Comparison of ENCODE assay signal across 15 cellular contexts in the genomic region with DNA sequence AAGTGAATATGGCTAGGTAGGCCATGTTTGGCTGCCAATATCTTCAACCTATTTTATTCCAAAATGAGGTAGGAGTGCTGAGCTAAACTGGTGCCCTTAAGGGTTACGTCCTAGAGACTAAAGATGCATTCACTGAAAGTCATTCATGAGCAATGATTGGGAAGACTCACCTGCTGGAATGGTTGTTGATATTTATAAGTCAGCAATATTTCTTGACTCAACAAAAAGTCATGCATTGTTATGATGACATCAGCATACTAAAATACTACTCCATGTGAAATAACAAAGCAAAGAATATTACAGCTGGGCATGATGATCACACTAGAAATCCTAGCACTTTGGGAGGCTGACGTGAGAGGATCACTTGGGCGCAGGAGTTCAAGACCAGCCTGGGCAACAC.
"Had no signal": no experiment of that assay in that cellular context is flagged by ENCODE, and none has a peak within 500 bp of the region (broad histone marks: within the 10 kb centered on the region; RNA-seq: fewer than 3 reads in every experiment).

No MANE protein-coding gene starts in this region.

- H3K9me3 Mint-ChIP-seq: activated T-cell treated with anti-CD3 and anti-CD28 coated beads, Interleukin-2, amount 50 U/mL, for 24 hours; immature natural killer cell had no signal

- H3K27me3 ChIP-seq: cardiac muscle cell, dorsolateral prefrontal cortex, neutrophil, suprapubic skin had no signal

- FAIRE-seq: astrocyte, small intestine had no signal

- H3K36me3 Mint-ChIP-seq: immature natural killer cell; naive thymus-derived CD4-positive, alpha-beta T cell had no signal

- H3K9me3 ChIP-seq: neutrophil, suprapubic skin had no signal

- H3K4me1 Mint-ChIP-seq: activated CD4-positive, alpha-beta memory T cell treated with anti-CD3 and anti-CD28 coated beads, Interleukin-2, amount 10 ng/mL, durations not matched to agents 7 days and 5 days; immature natural killer cell; naive thymus-derived CD4-positive, alpha-beta T cell had no signal

- DNase-seq: activated CD4-positive, alpha-beta memory T cell treated with anti-CD3 and anti-CD28 coated beads, Interleukin-2, amount 10 ng/mL, durations not matched to agents 7 days and 5 days; activated naive CD4-positive, alpha-beta T cell treated with anti-CD3 and anti-CD28 coated beads, Interleukin-2, amount 50 U/mL, for 16 hours; activated T-cell treated with anti-CD3 and anti-CD28 coated beads, Interleukin-2, amount 50 U/mL, for 24 hours; dorsolateral prefrontal cortex; immature natural killer cell; naive thymus-derived CD4-positive, alpha-beta T cell; stimulated activated CD4-positive, alpha-beta T cell treated with anti-CD3 and anti-CD28 coated beads, Interleukin-4, amount 100 ng/mL, for 24 hours; stimulated activated CD8-positive, alpha-beta memory T cell treated with anti-CD3 and anti-CD28 coated beads, Interleukin-4, amount 100 ng/mL, for 48 hours had no signal

- H3K27ac Mint-ChIP-seq: activated CD4-positive, alpha-beta memory T cell treated with anti-CD3 and anti-CD28 coated beads, Interleukin-2, amount 10 ng/mL, durations not matched to agents 7 days and 5 days; activated T-cell treated with anti-CD3 and anti-CD28 coated beads, Interleukin-2, amount 50 U/mL, for 24 hours; immature natural killer cell; naive thymus-derived CD4-positive, alpha-beta T cell; stimulated activated naive CD8-positive, alpha-beta T cell treated with anti-CD3 and anti-CD28 coated beads, Interleukin-15, Interleukin-2, amounts not matched to agents 100 ng/mL and 50 ng/mL, for 24 hours had no signal

- H3K36me3 ChIP-seq: cardiac muscle cell, neutrophil, suprapubic skin had no signal

- H3K4me3 ChIP-seq: cardiac muscle cell, dorsolateral prefrontal cortex, suprapubic skin had no signal

- H3K27ac ChIP-seq: cardiac muscle cell, dorsolateral prefrontal cortex, neutrophil, suprapubic skin, VCaP had no signal

- H3K27me3 Mint-ChIP-seq: activated T-cell treated with anti-CD3 and anti-CD28 coated beads, Interleukin-2, amount 50 U/mL, for 24 hours; stimulated activated naive CD8-positive, alpha-beta T cell treated with anti-CD3 and anti-CD28 coated beads, Interleukin-15, Interleukin-2, amounts not matched to agents 100 ng/mL and 50 ng/mL, for 24 hours had no signal

- ATAC-seq: naive thymus-derived CD4-positive, alpha-beta T cell had no signal

- H3K4me3 Mint-ChIP-seq: activated CD4-positive, alpha-beta memory T cell treated with anti-CD3 and anti-CD28 coated beads, Interleukin-2, amount 10 ng/mL, durations not matched to agents 7 days and 5 days; activated T-cell treated with anti-CD3 and anti-CD28 coated beads, Interleukin-2, amount 50 U/mL, for 24 hours; immature natural killer cell; naive thymus-derived CD4-positive, alpha-beta T cell; stimulated activated naive CD8-positive, alpha-beta T cell treated with anti-CD3 and anti-CD28 coated beads, Interleukin-15, Interleukin-2, amounts not matched to agents 100 ng/mL and 50 ng/mL, for 24 hours had no signal
